ENCODE assay signal across 2 cellular contexts in genomic region chr18:49731421-49731841, GRCh38.
TF ChIP-seq lines count a peak whose summit lies in the region.

No MANE protein-coding gene starts in this region.

TF ChIP-seq in H1, 55 proteins besides CTCF, POLR2A, EP300 and RAD21:
- TF ChIP-seq CEBPB (IDR thresholded peaks at IDR 0.05; ENCODE audit: low read depth, low read length) (no peak), SIX5 (IDR thresholded peaks at IDR 0.05; ENCODE audit: low read depth, low read length) (no peak), NANOG (IDR thresholded peaks at IDR 0.05; ENCODE audit: insufficient read depth, low read depth, low read length, poor library complexity, severe bottlenecking) (no peak), JUN (IDR thresholded peaks at IDR 0.05; ENCODE audit: low read depth, low read length) (no peak), SP1 (IDR thresholded peaks at IDR 0.05; ENCODE audit: low read depth, low read length) (no peak), PHF8 (conservative IDR thresholded peaks at IDR 0.05; ENCODE audit: low read depth, low read length) (no peak), TCF12 (IDR thresholded peaks at IDR 0.05; ENCODE audit: low read depth, low read length) (no peak), POU5F1 (IDR thresholded peaks at IDR 0.05; ENCODE audit: low read depth, low read length) (no peak), NRF1 (IDR thresholded peaks at IDR 0.05; ENCODE audit: low read depth, low read length) (no peak), CBX8 (IDR thresholded peaks at IDR 0.05; ENCODE audit: borderline replicate concordance, low read depth, low read length) (no peak), HDAC2 (IDR thresholded peaks at IDR 0.05; ENCODE audit: borderline replicate concordance in 1 of 2, low read depth in 2 of 2, low read length in 2 of 2) (no peak), BRCA1 (IDR thresholded peaks at IDR 0.05; ENCODE audit: low read depth, low read length) (no peak), SAP30 (IDR thresholded peaks at IDR 0.05; ENCODE audit: insufficient read depth, insufficient replicate concordance, low read length) (no peak), TBP (IDR thresholded peaks at IDR 0.05; ENCODE audit: low read depth, low read length) (no peak)
- TF ChIP-seq, protein P1, sequence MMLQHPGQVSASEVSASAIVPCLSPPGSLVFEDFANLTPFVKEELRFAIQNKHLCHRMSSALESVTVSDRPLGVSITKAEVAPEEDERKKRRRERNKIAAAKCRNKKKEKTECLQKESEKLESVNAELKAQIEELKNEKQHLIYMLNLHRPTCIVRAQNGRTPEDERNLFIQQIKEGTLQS (IDR thresholded peaks at IDR 0.05; ENCODE audit: insufficient read depth, low read depth, low read length) = no peak

TF ChIP-seq in HepG2, 621 proteins besides CTCF, POLR2A, EP300 and RAD21:
- TF ChIP-seq, protein P2, sequence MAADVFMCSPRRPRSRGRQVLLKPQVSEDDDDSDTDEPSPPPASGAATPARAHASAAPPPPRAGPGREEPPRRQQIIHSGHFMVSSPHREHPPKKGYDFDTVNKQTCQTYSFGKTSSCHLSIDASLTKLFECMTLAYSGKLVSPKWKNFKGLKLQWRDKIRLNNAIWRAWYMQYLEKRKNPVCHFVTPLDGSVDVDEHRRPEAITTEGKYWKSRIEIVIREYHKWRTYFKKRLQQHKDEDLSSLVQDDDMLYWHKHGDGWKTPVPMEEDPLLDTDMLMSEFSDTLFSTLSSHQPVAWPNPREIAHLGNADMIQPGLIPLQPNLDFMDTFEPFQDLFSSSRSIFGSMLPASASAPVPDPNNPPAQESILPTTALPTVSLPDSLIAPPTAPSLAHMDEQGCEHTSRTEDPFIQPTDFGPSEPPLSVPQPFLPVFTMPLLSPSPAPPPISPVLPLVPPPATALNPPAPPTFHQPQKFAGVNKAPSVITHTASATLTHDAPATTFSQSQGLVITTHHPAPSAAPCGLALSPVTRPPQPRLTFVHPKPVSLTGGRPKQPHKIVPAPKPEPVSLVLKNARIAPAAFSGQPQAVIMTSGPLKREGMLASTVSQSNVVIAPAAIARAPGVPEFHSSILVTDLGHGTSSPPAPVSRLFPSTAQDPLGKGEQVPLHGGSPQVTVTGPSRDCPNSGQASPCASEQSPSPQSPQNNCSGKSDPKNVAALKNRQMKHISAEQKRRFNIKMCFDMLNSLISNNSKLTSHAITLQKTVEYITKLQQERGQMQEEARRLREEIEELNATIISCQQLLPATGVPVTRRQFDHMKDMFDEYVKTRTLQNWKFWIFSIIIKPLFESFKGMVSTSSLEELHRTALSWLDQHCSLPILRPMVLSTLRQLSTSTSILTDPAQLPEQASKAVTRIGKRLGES (CRISPR knock-in tag; IDR thresholded peaks at IDR 0.05; ENCODE audit: borderline replicate concordance) = no peak
- TF ChIP-seq ZNF333 (CRISPR knock-in tag; IDR thresholded peaks at IDR 0.05; ENCODE audit: borderline replicate concordance) (no peak), ASH2L (IDR thresholded peaks at IDR 0.05; ENCODE audit: insufficient read length, low read depth, low read length) (peak; percentile 52), POGK (CRISPR knock-in tag; conservative IDR thresholded peaks at IDR 0.05) (no peak), CEBPB (IDR thresholded peaks at IDR 0.05; ENCODE audit: borderline replicate concordance, low read depth, low read length) (peak; percentile 38; the same call in 1 of the 2 replicates), ZNF570 (CRISPR knock-in tag; IDR thresholded peaks at IDR 0.05; ENCODE audit: borderline replicate concordance) (no peak), ZNF839 (CRISPR knock-in tag; IDR thresholded peaks at IDR 0.05; ENCODE audit: borderline replicate concordance) (no peak), RFX5 (IDR thresholded peaks at IDR 0.05; ENCODE audit: low read depth, low read length) (0 out of 2 replicates have a peak, but pooled peaks have one; percentile 13)
